Comparison of ENCODE assay signal across 12 cellular contexts in the genomic region with DNA sequence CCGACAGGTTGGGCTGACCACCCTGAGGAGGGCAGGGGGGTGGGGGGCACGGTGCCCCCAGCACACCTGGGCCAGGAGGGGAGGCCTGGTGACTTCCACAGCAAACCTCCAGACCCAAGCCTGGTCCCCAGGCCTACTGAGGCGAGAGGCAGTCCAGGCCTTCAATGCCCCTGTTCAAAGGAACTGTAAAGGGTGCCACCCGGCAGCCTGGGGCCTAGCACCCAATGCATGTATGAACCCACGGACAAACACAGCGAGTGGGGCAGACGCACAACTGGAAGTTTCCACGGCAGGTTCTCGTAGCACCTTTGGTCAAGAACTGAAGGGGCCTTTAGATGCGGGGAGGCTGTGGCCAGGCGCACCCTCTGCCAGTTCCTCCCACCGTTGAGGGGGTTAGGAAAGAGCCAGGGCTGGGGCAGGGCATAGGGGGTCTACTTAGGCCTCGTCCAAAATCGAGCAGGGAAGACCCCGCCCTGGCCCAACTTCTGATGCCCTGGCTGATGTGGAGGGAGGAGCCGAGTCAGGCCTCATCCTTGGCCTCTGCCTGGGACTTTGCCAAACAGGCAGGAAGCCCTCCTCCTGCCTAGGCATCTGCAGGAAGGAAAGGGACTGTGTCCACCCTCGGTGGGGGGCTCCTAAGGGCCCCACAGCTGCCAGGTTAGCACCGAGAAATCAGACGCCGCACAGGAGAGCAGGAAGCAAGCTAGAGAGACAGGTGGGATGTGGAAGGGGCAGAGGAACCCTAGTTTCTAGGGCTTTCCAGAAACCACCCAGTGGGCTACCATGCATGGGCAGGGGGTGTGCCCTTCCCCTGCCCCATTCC. TPM values are rescaled to one million over a fixed set of nuclear protein-coding genes. Genes with fewer than 3 reads are reported as not detected.
DNase-seq lines count a peak whose midpoint lies in the region; ATAC-seq and TF ChIP-seq lines count a peak whose summit lies in the region.
"Had no signal": no experiment of that assay in that cellular context is flagged by ENCODE, and none has a peak within 500 bp of the region (broad histone marks: within the 10 kb centered on the region; RNA-seq: fewer than 3 reads in every experiment).

No MANE protein-coding gene starts in this region.

- TF ChIP-seq POLR2A in heart left ventricle (IDR thresholded peaks at IDR 0.05) (no peak), prostate gland (IDR thresholded peaks at IDR 0.05) (no peak)

- peak overlapping the region in 5 of 11 experiments; percentile 12 to 42 (median 39); a peak in 7 of 22 replicates for H3K4me2 ChIP-seq in BLaER1 treated with 17β-estradiol and CSF1 and Interleukin-3, amounts not matched to agents 10 nM and 100 nM
- no peak overlapping the region for H3K4me2 ChIP-seq in PC-9
- H3K4me2 ChIP-seq: KMS-11 had no signal

- H3K4me3 ChIP-seq in BLaER1 treated with 17β-estradiol and CSF1 and Interleukin-3, amounts not matched to agents 10 nM and 100 nM = no peak overlapping the region
- H3K4me3 ChIP-seq in WERI-Rb-1 (ENCODE audit: low read depth, low read length) = no peak overlapping the region
- H3K4me3 ChIP-seq in heart left ventricle = no peak overlapping the region
- H3K4me3 ChIP-seq in prostate gland = no peak overlapping the region
- no peak overlapping the region for H3K4me3 ChIP-seq in PC-9

- peaks cover 75 to 89% (median 83%) of the 10 kb centered on the region in 10 experiments for H3K4me1 ChIP-seq in BLaER1 treated with 17β-estradiol and CSF1 and Interleukin-3, amounts not matched to agents 10 nM and 100 nM
- peaks cover 10 to 91% (median 59%) of the 10 kb centered on the region in 12 donors for H3K4me1 ChIP-seq in heart left ventricle
- peaks cover 8% of the 10 kb centered on the region for H3K4me1 ChIP-seq in prostate gland (replicated peaks)
- peaks cover 1% of the 10 kb centered on the region for H3K4me1 ChIP-seq in PC-9 (replicated peaks; ENCODE audit: insufficient read depth)

- TF ChIP-seq CTCF in WERI-Rb-1 (IDR thresholded peaks at IDR 0.05; ENCODE audit: low read depth, low read length) = no peak
- no peak for TF ChIP-seq CTCF in heart left ventricle (IDR thresholded peaks at IDR 0.05)
- TF ChIP-seq CTCF in prostate gland (IDR thresholded peaks at IDR 0.05) = no peak
- TF ChIP-seq CTCF in GM13976 (IDR thresholded peaks at IDR 0.05; ENCODE audit: borderline replicate concordance, control extremely low read depth, extremely low read depth, insufficient read depth, missing control alignments) = no peak
- no peak for TF ChIP-seq CTCF in PC-9 (conservative IDR thresholded peaks at IDR 0.05)

- peaks cover 34% of the 10 kb centered on the region for H3F3A ChIP-seq in PC-9 (ENCODE audit: insufficient read depth, low read depth)

- in situ Hi-C loops in GM13976 (cut with MboI; ENCODE audit: low sequenced_read_pairs, unreplicated experiment) = no loop called here

- H3K9ac ChIP-seq in BLaER1 treated with 17β-estradiol and CSF1 and Interleukin-3, amounts not matched to agents 10 nM and 100 nM = peak overlapping the region in 8 of 11 experiments; percentile 10 to 44 (median 32); a peak in 9 of 22 replicates
- H3K9ac ChIP-seq: KMS-11 had no signal

- H4K20me1 ChIP-seq in BLaER1 treated with 17β-estradiol and CSF1 and Interleukin-3, amounts not matched to agents 10 nM and 100 nM = peaks cover 88 to 98% (median 97%) of the 10 kb centered on the region in 11 experiments
- H4K20me1 ChIP-seq in PC-9 (ENCODE audit: insufficient read depth) = peaks cover 48% of the 10 kb centered on the region

- DNase-seq in WERI-Rb-1 = peak; percentile 4
- DNase-seq in heart left ventricle = no peak
- DNase-seq in prostate gland (ENCODE audit: low spot score) = no peak
- DNase-seq in AG08396 (ENCODE audit: low spot score) = no peak
- no peak for DNase-seq in GM13976 (ENCODE audit: low spot score)
- DNase-seq in PC-9 = no peak
- DNase-seq: NCI-H187, T1000 had no signal

- no TSS peak for BruUV-seq in PC-9 (replicated peaks; lab: Mats Ljungman, UMichigan)

- POLR2A ChIA-PET in PC-9 (lab: Charles Lee; ENCODE audit: unreplicated experiment) = no interaction called here

- intact Hi-C loops in heart left ventricle (cut with DNase I) (loop anchor here in 7 of 10 donors (5.0 to 10.0 kb wide), 5 partner anchors 73 to 257 kb away; partner anchors contain the start of gene DNAL4 (in 1 of the 7)), prostate gland (cut with DNase I) (loop anchor here (5.0 to 10.0 kb wide), 2 partner anchors 98 to 259 kb away; no protein-coding TSS in a partner anchor), PC-9 (cut with micrococcal nuclease; ENCODE audit: unreplicated experiment) (no loop called here)

- no peaks in the 10 kb centered on the region for H3K9me3 ChIP-seq in BLaER1 treated with 17β-estradiol and CSF1 and Interleukin-3, amounts not matched to agents 10 nM and 100 nM (replicated peaks in 1 of 11)
- H3K9me3 ChIP-seq in WERI-Rb-1 (ENCODE audit: severe bottlenecking) (no peaks in the 10 kb centered on the region), heart left ventricle (no peaks in the 10 kb centered on the region), prostate gland (no peaks in the 10 kb centered on the region), PC-9 (ENCODE audit: insufficient read depth, low read depth) (no peaks in the 10 kb centered on the region)

- H2AFZ ChIP-seq in PC-9 = no peak overlapping the region

- no peak for ATAC-seq in heart left ventricle
- no peak for ATAC-seq in GM21786 (IDR thresholded peaks at IDR 0.05; ENCODE audit: unreplicated experiment)

- CTCF ChIA-PET in PC-9 (lab: Charles Lee) = interaction anchor here (0.6 kb wide), 1 partner anchor 1223 kb away, joined by 3 read pairs; no protein-coding TSS in a partner anchor

- no peaks in the 10 kb centered on the region for H3K27me3 ChIP-seq in BLaER1 treated with 17β-estradiol and CSF1 and Interleukin-3, amounts not matched to agents 10 nM and 100 nM
- no peaks in the 10 kb centered on the region for H3K27me3 ChIP-seq in WERI-Rb-1 (ENCODE audit: insufficient read depth, low read depth, severe bottlenecking)
- H3K27me3 ChIP-seq in heart left ventricle = no peaks in the 10 kb centered on the region
- H3K27me3 ChIP-seq in prostate gland (replicated peaks; ENCODE audit: insufficient read depth) = no peaks in the 10 kb centered on the region
- H3K27me3 ChIP-seq in PC-9 (ENCODE audit: insufficient read depth, low read depth) = no peaks in the 10 kb centered on the region

- peak overlapping the region in 2 of 11 experiments; percentile 1 to 27; a peak in 1 of 22 replicates for H3K27ac ChIP-seq in BLaER1 treated with 17β-estradiol and CSF1 and Interleukin-3, amounts not matched to agents 10 nM and 100 nM
- no peak overlapping the region for H3K27ac ChIP-seq in WERI-Rb-1
- H3K27ac ChIP-seq in heart left ventricle = peak overlapping the region; percentile 36 to 92 (median 76)
- H3K27ac ChIP-seq in prostate gland = peak overlapping the region; percentile 2 to 16
- no peak overlapping the region for H3K27ac ChIP-seq in PC-9
- H3K27ac ChIP-seq: C4-2B, KMS-11 had no signal

- peaks cover 19% of the 10 kb centered on the region for H3K79me2 ChIP-seq in PC-9 (ENCODE audit: low read depth)

- WGBS in heart left ventricle, 4 donors = 54 to 77% (median 70%) methylated on average over 11 to 20 of the region's 20 CpGs
- 70% methylated on average over 19 of the region's 20 CpGs for WGBS in prostate gland

- H3K9me2 ChIP-seq in PC-9 (ENCODE audit: insufficient read depth) = no peaks in the 10 kb centered on the region

- H3K36me3 ChIP-seq in BLaER1 treated with 17β-estradiol and CSF1 and Interleukin-3, amounts not matched to agents 10 nM and 100 nM = peaks cover 48 to 71% (median 60%) of the 10 kb centered on the region in 11 experiments
- H3K36me3 ChIP-seq in WERI-Rb-1 = peaks cover 51% of the 10 kb centered on the region
- H3K36me3 ChIP-seq in heart left ventricle = peaks cover 0 to 53% (median 23%) of the 10 kb centered on the region in 9 donors
- peaks cover 0 to 8% of the 10 kb centered on the region in 2 donors for H3K36me3 ChIP-seq in prostate gland
- H3K36me3 ChIP-seq in PC-9 (ENCODE audit: low read depth) = peaks cover 9% of the 10 kb centered on the region; the same call in 1 of the 2 replicates

RNA-seq across cellular contexts. Expression of gene CBX6, which starts 6.6 kb away (rescaled TPM):
- total RNA-seq in heart left ventricle (10 to 100 TPM; 28.3 to 59.0 (median 43.9) TPM), prostate gland (10 to 100 TPM; 39.9 to 56.2 TPM), PC-9 (2021) (131 and 136 TPM in 2 replicates)
- 10 to 100 TPM; 21.1 to 43.5 TPM for polyA plus RNA-seq in heart left ventricle

RNA-seq across cellular contexts. Expression of gene NPTXR, which starts 21.6 kb away (rescaled TPM):
- total RNA-seq in heart left ventricle (10 to 100 TPM; 15.4 to 34.0 (median 20.7) TPM), prostate gland (10 to 100 TPM; 12.6 to 36.2 TPM), PC-9 (2021) (14.7 and 23.8 TPM in 2 replicates)
- 10 to 100 TPM; 18.8 to 19.1 TPM for polyA plus RNA-seq in heart left ventricle

Comparison
In these comparisons a context has a peak if more than half of its experiments do, and no peak if none do; other contexts are left out.
1. H3K27ac ChIP-seq: peak in heart left ventricle (12 of 12) and prostate gland (2 of 2); none in WERI-Rb-1 (single experiment) and PC-9 (single experiment).